8 cellular contexts compared by ENCODE assay signal in genomic region chr7:107044347-107045194, GRCh38. TPM values are rescaled to one million over a fixed set of nuclear protein-coding genes. Genes with fewer than 3 reads are reported as not detected.
DNase-seq lines count a peak whose midpoint lies in the region; ATAC-seq and TF ChIP-seq lines count a peak whose summit lies in the region.

Gene PRKAR2B, plus strand, starts transcription at chr7:107044705. Its CDS starts 203 bp downstream, at chr7:107044908.

- no peaks in the 10 kb centered on the region for H3K9me3 ChIP-seq in OCI-LY1 (ENCODE audit: low read length)
- H3K9me3 ChIP-seq in mucosa of descending colon: no peaks in the 10 kb centered on the region

- no peaks in the 10 kb centered on the region for H3F3A ChIP-seq in OCI-LY1 (ENCODE audit: insufficient read depth, low read length)

- H3K9ac ChIP-seq in OCI-LY1 (ENCODE audit: low read length): peak within 1 kb of the TSS; percentile 55

- ATAC-seq in GM19455 (IDR thresholded peaks at IDR 0.05; ENCODE audit: unreplicated experiment): peak; percentile 79
- ATAC-seq in mucosa of descending colon: peak; percentile 87

- H3K4me1 ChIP-seq in OCI-LY1 (ENCODE audit: insufficient read depth, low read length, severe bottlenecking) (peaks cover 16% of the 10 kb centered on the region), mucosa of descending colon (ENCODE audit: low read depth) (peaks cover 18% of the 10 kb centered on the region)

- H3K79me2 ChIP-seq in OCI-LY1 (ENCODE audit: insufficient read depth, low read length): no peaks in the 10 kb centered on the region

- peak; percentile 42 for TF ChIP-seq CTCF in C4-2B (conservative IDR thresholded peaks at IDR 0.05)
- no peak for TF ChIP-seq CTCF in OCI-LY1 (IDR thresholded peaks at IDR 0.05; ENCODE audit: low read length)
- TF ChIP-seq CTCF in epithelial cell of esophagus (IDR thresholded peaks at IDR 0.05; ENCODE audit: insufficient read depth, low read depth, low read length, missing control alignments): no peak
- TF ChIP-seq CTCF in mucosa of descending colon (IDR thresholded peaks at IDR 0.05): no peak

- H3K27me3 ChIP-seq in OCI-LY1 (ENCODE audit: insufficient read depth, low read length): no peaks in the 10 kb centered on the region

- H2AFZ ChIP-seq in OCI-LY1 (ENCODE audit: low read length): no peak within 1 kb of the TSS; the same call in 1 of the 2 replicates

- peak; percentile 32 for DNase-seq in HPDE6-E6E7 (ENCODE audit: extremely low spot score)
- DNase-seq in activated T-cell treated with anti-CD3 and anti-CD28 coated beads for 4 hours: peak; percentile 64
- peak; percentile 23 for DNase-seq in epithelial cell of esophagus (ENCODE audit: low read depth)
- peak; percentile 69 to 78 (median 77) for DNase-seq in mucosa of descending colon
- peak; percentile 29 to 60 for DNase-seq in stimulated activated CD8-positive, alpha-beta memory T cell treated with anti-CD3 and anti-CD28 coated beads, Interleukin-4, amount 100 ng/mL, for 1 hour (ENCODE audit: low read depth in 2 of 2, low spot score in 1 of 2)

- H3K4me3 ChIP-seq in OCI-LY1 (ENCODE audit: low read depth, low read length, poor library complexity, severe bottlenecking) (peak within 1 kb of the TSS; percentile 67), epithelial cell of esophagus (ENCODE audit: low read length) (peak within 1 kb of the TSS; percentile 28), mucosa of descending colon (peak within 1 kb of the TSS; percentile 29)

- H3K27ac ChIP-seq in C4-2B (peak within 1 kb of the TSS; percentile 61), OCI-LY1 (ENCODE audit: low read depth, low read length, poor library complexity, severe bottlenecking) (no peak within 1 kb of the TSS)

- intact Hi-C loops in mucosa of descending colon (cut with DNase I, micrococcal nuclease): no loop called here

- peak within 1 kb of the TSS; percentile 96 for H3K4me2 ChIP-seq in OCI-LY1 (ENCODE audit: low read length)

- H3K36me3 ChIP-seq in OCI-LY1 (ENCODE audit: insufficient read depth, low read length) (no peaks in the 10 kb centered on the region), mucosa of descending colon (ENCODE audit: low read depth) (no peaks in the 10 kb centered on the region)

- H3K9me2 ChIP-seq in OCI-LY1 (ENCODE audit: low read depth, low read length): no peaks in the 10 kb centered on the region

- no peaks in the 10 kb centered on the region for H4K20me1 ChIP-seq in OCI-LY1 (ENCODE audit: insufficient read depth, low read length)

RNA-seq across cellular contexts. Expression of gene PRKAR2B, which starts in this region (rescaled TPM):
- 10 to 100 TPM in 1 of 3 donors, 1 to 10 TPM in 2; 4.6 to 20.8 (median 6.4) TPM for total RNA-seq in mucosa of descending colon

Comparison
In these comparisons a context has a peak if more than half of its experiments do, and no peak if none do; other contexts are left out.
1. DNase-seq: peak in every context shown above with its lines; median percentile 77 in mucosa of descending colon; 64 in activated T-cell treated with anti-CD3 and anti-CD28 coated beads for 4 hours; 44 in stimulated activated CD8-positive, alpha-beta memory T cell treated with anti-CD3 and anti-CD28 coated beads, Interleukin-4, amount 100 ng/mL, for 1 hour; 32 in HPDE6-E6E7; 23 in epithelial cell of esophagus.